In genomic region chr3:54464554-54464953, GRCh38 we compare ENCODE assay signal across 1 cellular context.
DNase-seq lines count a peak whose midpoint lies in the region.
"Not testable (repeated sequence)": the region's sequence is repeated elsewhere in the genome, so short reads cannot be mapped to it uniquely, and the experiment has no call there.

No MANE protein-coding gene starts in this region.

- not testable (repeated sequence) for H3K23ac ChIP-seq in neuronal stem cell (ENCODE audit: low read depth, low read length, poor library complexity)

- not testable (repeated sequence) for H2BK120ac ChIP-seq in neuronal stem cell (ENCODE audit: low read depth, low read length)

- no CpG with 5 or more reads among the region's 23 CpGs for WGBS in neuronal stem cell (ENCODE audit: extremely low coverage in 2 of 2, insufficient read length in 2 of 2, insufficient replicate concordance in 1 of 2), 2 donors

- not testable (repeated sequence) for H3K14ac ChIP-seq in neuronal stem cell (ENCODE audit: low read length)

- H3K9me3 ChIP-seq in neuronal stem cell (replicated peaks in 1 of 2; ENCODE audit: control insufficient read depth in 2 of 2, insufficient read depth in 1 of 2, low read depth in 1 of 2, low read length in 2 of 2) = not testable (repeated sequence)

- not testable (repeated sequence) for H4K8ac ChIP-seq in neuronal stem cell (ENCODE audit: low read depth, low read length)

- DNase-seq in neuronal stem cell (ENCODE audit: low spot score) = not testable (repeated sequence)

- H2BK5ac ChIP-seq in neuronal stem cell (ENCODE audit: low read length) = not testable (repeated sequence)

- not testable (repeated sequence) for H3K4ac ChIP-seq in neuronal stem cell (ENCODE audit: low read length)

- not testable (repeated sequence) for H3K27ac ChIP-seq in neuronal stem cell (replicated peaks; ENCODE audit: low read length)

- H3K9ac ChIP-seq in neuronal stem cell (ENCODE audit: low read depth, low read length, poor library complexity) = not testable (repeated sequence)

- not testable (repeated sequence) for H3K79me1 ChIP-seq in neuronal stem cell (ENCODE audit: low read depth, low read length)

- H4K91ac ChIP-seq in neuronal stem cell (ENCODE audit: low read depth, low read length, poor library complexity) = not testable (repeated sequence)

- not testable (repeated sequence) for H2AFZ ChIP-seq in neuronal stem cell (ENCODE audit: low read length)

- H3K27me3 ChIP-seq in neuronal stem cell (ENCODE audit: control insufficient read depth in 3 of 3, insufficient read depth in 3 of 3, low read depth in 1 of 3, low read length in 3 of 3) = not testable (repeated sequence)

- H3K18ac ChIP-seq in neuronal stem cell (ENCODE audit: low read length) = not testable (repeated sequence)

- H2AK5ac ChIP-seq in neuronal stem cell (ENCODE audit: low read depth, low read length) = not testable (repeated sequence)

- H3K36me3 ChIP-seq in neuronal stem cell (replicated peaks in 1 of 2; ENCODE audit: control insufficient read depth in 2 of 2, insufficient read depth in 2 of 2, low read length in 2 of 2) = not testable (repeated sequence)

- not testable (repeated sequence) for H2BK15ac ChIP-seq in neuronal stem cell (ENCODE audit: low read length)

- H3K4me3 ChIP-seq in neuronal stem cell (ENCODE audit: low read length in 2 of 2) = not testable (repeated sequence)

- H3K4me2 ChIP-seq in neuronal stem cell (ENCODE audit: insufficient read depth, low read length, poor library complexity, severe bottlenecking) = peak overlapping the region; percentile 11

- not testable (repeated sequence) for H3K4me1 ChIP-seq in neuronal stem cell (ENCODE audit: control insufficient read depth in 2 of 2, insufficient read depth in 1 of 2, low read depth in 1 of 2, low read length in 2 of 2)

- H2BK12ac ChIP-seq in neuronal stem cell (ENCODE audit: low read length) = not testable (repeated sequence)
